Comparison of ENCODE assay signal across 12 cellular contexts in genomic region chr16:24800586-24800985, GRCh38. TPM values are rescaled to one million over a fixed set of nuclear protein-coding genes. Genes with fewer than 3 reads are reported as not detected.
A peak's percentile ranks its signal among the peaks of the same experiment; 100 is the strongest.
DNase-seq lines count a peak whose midpoint lies in the region; ATAC-seq and TF ChIP-seq lines count a peak whose summit lies in the region.
"Had no signal": no experiment of that assay in that cellular context is flagged by ENCODE, and none has a peak within 500 bp of the region (broad histone marks: within the 10 kb centered on the region; RNA-seq: fewer than 3 reads in every experiment).

No MANE protein-coding gene starts in this region.

- no peak for ATAC-seq in natural killer cell
- ATAC-seq in natural killer cell treated with Interleukin-12 subunit alpha and Interleukin-12 subunit beta and Interleukin-15 and Interleukin-18, amount 100 ng/mL, for 72 hours: no peak
- ATAC-seq in SK-N-SH treated with all-trans-retinoic acid at 6 μM for 48 hours: peak; percentile 64
- no peak for ATAC-seq in GM21381 (IDR thresholded peaks at IDR 0.05; ENCODE audit: unreplicated experiment)
- ATAC-seq in HG03460 (IDR thresholded peaks at IDR 0.05; ENCODE audit: unreplicated experiment): no peak
- ATAC-seq in HG02870 (IDR thresholded peaks at IDR 0.05; ENCODE audit: unreplicated experiment): no peak
- no peak for ATAC-seq in HG03439 (IDR thresholded peaks at IDR 0.05; ENCODE audit: unreplicated experiment)
- ATAC-seq: activated naive CD8-positive, alpha-beta T cell treated with anti-CD3 and anti-CD28 coated beads, Interleukin-2, amount 50 U/mL, for 24 hours had no signal

- no peak overlapping the region for H3K4me3 Mint-ChIP-seq in natural killer cell
- H3K4me3 Mint-ChIP-seq in natural killer cell treated with Interleukin-12 subunit alpha and Interleukin-12 subunit beta and Interleukin-15 and Interleukin-18, amount 100 ng/mL, for 72 hours: no peak overlapping the region
- H3K4me3 Mint-ChIP-seq: activated naive CD8-positive, alpha-beta T cell treated with anti-CD3 and anti-CD28 coated beads, Interleukin-2, amount 50 U/mL, for 24 hours had no signal

- peaks cover 33% of the 10 kb centered on the region for H3K36me3 Mint-ChIP-seq in natural killer cell
- peaks cover 61% of the 10 kb centered on the region for H3K36me3 Mint-ChIP-seq in natural killer cell treated with Interleukin-12 subunit alpha and Interleukin-12 subunit beta and Interleukin-15 and Interleukin-18, amount 100 ng/mL, for 72 hours

- intact Hi-C loops in natural killer cell (cut with micrococcal nuclease): no loop called here

- no peaks in the 10 kb centered on the region for H3K27me3 Mint-ChIP-seq in natural killer cell (ENCODE audit: low read depth in 2 of 2)
- H3K27me3 Mint-ChIP-seq in natural killer cell treated with Interleukin-12 subunit alpha and Interleukin-12 subunit beta and Interleukin-15 and Interleukin-18, amount 100 ng/mL, for 72 hours: no peaks in the 10 kb centered on the region
- H3K27me3 Mint-ChIP-seq: activated naive CD8-positive, alpha-beta T cell treated with anti-CD3 and anti-CD28 coated beads, Interleukin-2, amount 50 U/mL, for 24 hours had no signal

- TF ChIP-seq CTCF in natural killer cell (IDR thresholded peaks at IDR 0.05): no peak
- peak; percentile 39 for TF ChIP-seq CTCF in fibroblast of pulmonary artery (IDR thresholded peaks at IDR 0.05; ENCODE audit: low read length, missing control alignments)

- H3K9me3 Mint-ChIP-seq in natural killer cell: no peaks in the 10 kb centered on the region
- H3K9me3 Mint-ChIP-seq in natural killer cell treated with Interleukin-12 subunit alpha and Interleukin-12 subunit beta and Interleukin-15 and Interleukin-18, amount 100 ng/mL, for 72 hours: no peaks in the 10 kb centered on the region
- H3K9me3 Mint-ChIP-seq: activated naive CD8-positive, alpha-beta T cell treated with anti-CD3 and anti-CD28 coated beads, Interleukin-2, amount 50 U/mL, for 24 hours had no signal

- no peaks in the 10 kb centered on the region for H3K4me1 Mint-ChIP-seq in natural killer cell
- peaks cover 0 to 3% of the 10 kb centered on the region in 2 donors for H3K4me1 Mint-ChIP-seq in natural killer cell treated with Interleukin-12 subunit alpha and Interleukin-12 subunit beta and Interleukin-15 and Interleukin-18, amount 100 ng/mL, for 72 hours (ENCODE audit: low read depth in 2 of 2)
- H3K4me1 Mint-ChIP-seq: activated naive CD8-positive, alpha-beta T cell treated with anti-CD3 and anti-CD28 coated beads, Interleukin-2, amount 50 U/mL, for 24 hours had no signal

- no peak overlapping the region for H3K4me3 ChIP-seq in fibroblast of pulmonary artery (replicated peaks; ENCODE audit: low read depth, low read length)
- H3K4me3 ChIP-seq: SJSA1, tibial artery had no signal

- H3K27ac Mint-ChIP-seq in natural killer cell: peak overlapping the region; percentile 10 to 48
- H3K27ac Mint-ChIP-seq in natural killer cell treated with Interleukin-12 subunit alpha and Interleukin-12 subunit beta and Interleukin-15 and Interleukin-18, amount 100 ng/mL, for 72 hours: no peak overlapping the region
- H3K27ac Mint-ChIP-seq: activated naive CD8-positive, alpha-beta T cell treated with anti-CD3 and anti-CD28 coated beads, Interleukin-2, amount 50 U/mL, for 24 hours had no signal

- no peak for DNase-seq in natural killer cell
- no peak for DNase-seq in natural killer cell treated with Interleukin-12 subunit alpha and Interleukin-12 subunit beta and Interleukin-15 and Interleukin-18, amount 100 ng/mL, for 72 hours (ENCODE audit: low spot score)
- DNase-seq in fibroblast of pulmonary artery (ENCODE audit: low read depth): peak; percentile 52
- DNase-seq: activated naive CD8-positive, alpha-beta T cell treated with anti-CD3 and anti-CD28 coated beads, Interleukin-2, amount 50 U/mL, for 24 hours; left cardiac atrium; tibial artery had no signal

TF ChIP-seq in SK-N-SH treated with all-trans-retinoic acid at 6 μM for 48 hours, 23 proteins besides CTCF, POLR2A, EP300 and RAD21 (continues in another document):
- TF ChIP-seq ZNF565 (CRISPR knock-in tag; conservative IDR thresholded peaks at IDR 0.05; ENCODE audit: low read depth) (no peak), TSHZ2 (CRISPR knock-in tag; IDR thresholded peaks at IDR 0.05) (no peak), RARB (CRISPR knock-in tag; IDR thresholded peaks at IDR 0.05) (no peak), ZFP3 (CRISPR knock-in tag; IDR thresholded peaks at IDR 0.05) (no peak), ZFP30 (CRISPR knock-in tag; IDR thresholded peaks at IDR 0.05) (no peak), OSR1 (CRISPR knock-in tag; IDR thresholded peaks at IDR 0.05) (no peak), ISL1 (CRISPR knock-in tag; IDR thresholded peaks at IDR 0.05) (no peak), TCF4 (CRISPR knock-in tag; IDR thresholded peaks at IDR 0.05; ENCODE audit: borderline replicate concordance) (no peak), SNAI2 (CRISPR knock-in tag; IDR thresholded peaks at IDR 0.05) (no peak), CSDC2 (CRISPR knock-in tag; IDR thresholded peaks at IDR 0.05) (no peak), PATZ1 (CRISPR knock-in tag; IDR thresholded peaks at IDR 0.05; ENCODE audit: borderline replicate concordance) (no peak), ZC3H10 (CRISPR knock-in tag; IDR thresholded peaks at IDR 0.05) (no peak), PPARA (CRISPR knock-in tag; IDR thresholded peaks at IDR 0.05; ENCODE audit: borderline replicate concordance) (no peak), TOX (CRISPR knock-in tag; IDR thresholded peaks at IDR 0.05; ENCODE audit: borderline replicate concordance) (no peak), CREB5 (CRISPR knock-in tag; IDR thresholded peaks at IDR 0.05; ENCODE audit: low read depth) (no peak), POU6F1 (CRISPR knock-in tag; IDR thresholded peaks at IDR 0.05; ENCODE audit: borderline replicate concordance, low read depth) (no peak)

RNA-seq across cellular contexts. Expression of gene SLC5A11, which starts 45.2 kb away (rescaled TPM):
- under 1 TPM in 2 of 3 donors, not detected in 1; 0.20 to 0.40 TPM for total RNA-seq in natural killer cell
- total RNA-seq in natural killer cell treated with Interleukin-12 subunit alpha and Interleukin-12 subunit beta and Interleukin-15 and Interleukin-18, amount 100 ng/mL, for 72 hours: 1 to 10 TPM in 1 of 2 donors, under 1 TPM in 1; 0.81 to 2.4 TPM
- total RNA-seq: left cardiac atrium had no signal

Comparison
In these comparisons a context has a peak if more than half of its experiments do, and no peak if none do; other contexts are left out.
1. H3K27ac Mint-ChIP-seq: peak in natural killer cell (2 of 2); none in natural killer cell treated with Interleukin-12 subunit alpha and Interleukin-12 subunit beta and Interleukin-15 and Interleukin-18, amount 100 ng/mL, for 72 hours (0 of 2).